In genomic region chr2:120787512-120788348, GRCh38 we compare ENCODE assay signal across 28 cellular contexts. TPM values are rescaled to one million over a fixed set of nuclear protein-coding genes. Genes with fewer than 3 reads are reported as not detected.
DNase-seq lines count a peak whose midpoint lies in the region; ATAC-seq, FAIRE-seq and TF ChIP-seq lines count a peak whose summit lies in the region.
"Had no signal": no experiment of that assay in that cellular context is flagged by ENCODE, and none has a peak within 500 bp of the region (broad histone marks: within the 10 kb centered on the region; RNA-seq: fewer than 3 reads in every experiment).

No MANE protein-coding gene starts in this region.

- no peaks in the 10 kb centered on the region for H3K9me3 Mint-ChIP-seq in endodermal cell
- H3K9me3 Mint-ChIP-seq: activated CD4-positive, alpha-beta T cell treated with anti-CD3 and anti-CD28 coated beads, Interleukin-2, amount 10 ng/mL, durations not matched to agents 7 days and 5 days; activated naive CD4-positive, alpha-beta T cell treated with anti-CD3 and anti-CD28 coated beads, Interleukin-2, amount 50 U/mL, for 24 hours; activated T-helper 17 cell treated with anti-CD3 and anti-CD28 coated beads, Interleukin-2, amount 50 U/mL, for 72 hours; CD4-positive, alpha-beta memory T cell; memory B cell; stimulated activated naive CD8-positive, alpha-beta T cell treated with anti-CD3 and anti-CD28 coated beads, Interleukin-15, amount 100 ng/mL, for 72 hours; T-helper 1 cell treated with Interleukin-12 subunit alpha and Interleukin-12 subunit beta and Interleukin-4 antibody, amounts not matched to agents 30 μg/mL and 1 μg/mL, for 36 hours had no signal

- H3K27ac ChIP-seq in endodermal cell (ENCODE audit: low read depth, low read length), result peak overlapping the region; percentile 69
- H3K27ac ChIP-seq: 22Rv1, parathyroid adenoma, sigmoid colon, SK-N-MC, thyroid gland had no signal

- H3K4me1 Mint-ChIP-seq in endodermal cell, result peaks cover 52% of the 10 kb centered on the region
- H3K4me1 Mint-ChIP-seq: activated T-helper 17 cell treated with anti-CD3 and anti-CD28 coated beads, Interleukin-2, amount 50 U/mL, for 72 hours; memory B cell; naive B cell had no signal

- no peaks in the 10 kb centered on the region for H3K9me3 ChIP-seq in endodermal cell (ENCODE audit: control insufficient read depth, low read length)
- H3K9me3 ChIP-seq in mucosa of descending colon, result no peaks in the 10 kb centered on the region
- H3K9me3 ChIP-seq: sigmoid colon, thyroid gland had no signal

- peak; percentile 24 for ATAC-seq in Right ventricle myocardium inferior
- no peak for ATAC-seq in left ventricle myocardium superior
- peak; percentile 52 for ATAC-seq in mucosa of descending colon
- no peak for ATAC-seq in GM18502 (IDR thresholded peaks at IDR 0.05; ENCODE audit: poor library complexity, unreplicated experiment)
- ATAC-seq: activated T-helper 17 cell treated with anti-CD3 and anti-CD28 coated beads, Interleukin-2, amount 50 U/mL, for 72 hours; stimulated activated naive CD8-positive, alpha-beta T cell treated with anti-CD3 and anti-CD28 coated beads, Interleukin-15, amount 100 ng/mL, for 72 hours had no signal

- peak; percentile 27 for DNase-seq in Right ventricle myocardium inferior (ENCODE audit: missing footprints)
- no peak for DNase-seq in left ventricle myocardium superior
- DNase-seq in endodermal cell, result no peak
- no peak for DNase-seq in mucosa of descending colon
- DNase-seq in urothelium cell line (ENCODE audit: low spot score), result no peak
- DNase-seq in activated CD4-positive, CD25-positive, alpha-beta regulatory T cell treated with anti-CD3 and anti-CD28 coated beads, Interleukin-2, amount 50 U/mL, for 72 hours, result no peak
- DNase-seq in dedifferentiated amniotic fluid mesenchymal stem cell (ENCODE audit: extremely low spot score), result no peak
- DNase-seq: activated CD4-positive, alpha-beta T cell treated with anti-CD3 and anti-CD28 coated beads, Interleukin-2, amount 10 ng/mL, durations not matched to agents 7 days and 5 days; caudate nucleus; CD4-positive, alpha-beta memory T cell; dermis blood vessel endothelial cell; naive B cell; NCI-H1092; NCI-H187 treated with DMSO at 0.1 percent for 48 hours; NCI-H526; sigmoid colon; stimulated activated naive CD8-positive, alpha-beta T cell treated with anti-CD3 and anti-CD28 coated beads, Interleukin-15, amount 100 ng/mL, for 72 hours; thyroid gland had no signal

- peak overlapping the region; percentile 53 for H3K27ac Mint-ChIP-seq in endodermal cell
- H3K27ac Mint-ChIP-seq: activated CD4-positive, alpha-beta T cell treated with anti-CD3 and anti-CD28 coated beads, Interleukin-2, amount 10 ng/mL, durations not matched to agents 7 days and 5 days; activated naive CD4-positive, alpha-beta T cell treated with anti-CD3 and anti-CD28 coated beads, Interleukin-2, amount 50 U/mL, for 24 hours; activated T-helper 17 cell treated with anti-CD3 and anti-CD28 coated beads, Interleukin-2, amount 50 U/mL, for 72 hours; CD4-positive, alpha-beta memory T cell; memory B cell; T-helper 1 cell treated with Interleukin-12 subunit alpha and Interleukin-12 subunit beta and Interleukin-4 antibody, amounts not matched to agents 30 μg/mL and 1 μg/mL, for 36 hours had no signal

- no peak overlapping the region for H3K4me3 ChIP-seq in endodermal cell (ENCODE audit: low read length)
- H3K4me3 ChIP-seq in mucosa of descending colon, result no peak overlapping the region
- H3K4me3 ChIP-seq: sigmoid colon, SK-N-MC, thyroid gland had no signal

- H3K36me3 Mint-ChIP-seq in endodermal cell (ENCODE audit: low read depth), result no peaks in the 10 kb centered on the region
- H3K36me3 Mint-ChIP-seq: activated naive CD4-positive, alpha-beta T cell treated with anti-CD3 and anti-CD28 coated beads, Interleukin-2, amount 50 U/mL, for 24 hours; CD4-positive, alpha-beta memory T cell; memory B cell; naive B cell had no signal

- H3K36me3 ChIP-seq in endodermal cell (ENCODE audit: control insufficient read depth, insufficient read depth, low read length), result no peaks in the 10 kb centered on the region
- no peaks in the 10 kb centered on the region for H3K36me3 ChIP-seq in mucosa of descending colon (ENCODE audit: low read depth)
- H3K36me3 ChIP-seq: sigmoid colon, thyroid gland had no signal

- no peaks in the 10 kb centered on the region for H3K27me3 ChIP-seq in endodermal cell (ENCODE audit: control insufficient read depth, insufficient read depth, low read length, poor library complexity, severe bottlenecking)
- H3K27me3 ChIP-seq: sigmoid colon, thyroid gland had no signal

- intact Hi-C loops in Right ventricle myocardium inferior (cut with DNase I), result no loop called here
- intact Hi-C loops in left ventricle myocardium superior (cut with micrococcal nuclease), result no loop called here
- intact Hi-C loops in mucosa of descending colon (cut with DNase I, micrococcal nuclease), result no loop called here

- peaks cover 12% of the 10 kb centered on the region for H3K27me3 Mint-ChIP-seq in endodermal cell (ENCODE audit: insufficient read depth)
- H3K27me3 Mint-ChIP-seq: activated CD4-positive, alpha-beta T cell treated with anti-CD3 and anti-CD28 coated beads, Interleukin-2, amount 10 ng/mL, durations not matched to agents 7 days and 5 days; activated naive CD4-positive, alpha-beta T cell treated with anti-CD3 and anti-CD28 coated beads, Interleukin-2, amount 50 U/mL, for 24 hours; activated T-helper 17 cell treated with anti-CD3 and anti-CD28 coated beads, Interleukin-2, amount 50 U/mL, for 72 hours; memory B cell had no signal

- no peak overlapping the region for H3K4me3 Mint-ChIP-seq in endodermal cell
- H3K4me3 Mint-ChIP-seq: activated CD4-positive, alpha-beta T cell treated with anti-CD3 and anti-CD28 coated beads, Interleukin-2, amount 10 ng/mL, durations not matched to agents 7 days and 5 days; activated naive CD4-positive, alpha-beta T cell treated with anti-CD3 and anti-CD28 coated beads, Interleukin-2, amount 50 U/mL, for 24 hours; activated T-helper 17 cell treated with anti-CD3 and anti-CD28 coated beads, Interleukin-2, amount 50 U/mL, for 72 hours; CD4-positive, alpha-beta memory T cell; memory B cell; naive B cell; stimulated activated naive CD8-positive, alpha-beta T cell treated with anti-CD3 and anti-CD28 coated beads, Interleukin-15, amount 100 ng/mL, for 72 hours; T-helper 1 cell treated with Interleukin-12 subunit alpha and Interleukin-12 subunit beta and Interleukin-4 antibody, amounts not matched to agents 30 μg/mL and 1 μg/mL, for 36 hours had no signal

- TF ChIP-seq CTCF in endodermal cell (conservative IDR thresholded peaks at IDR 0.05) (no peak), mucosa of descending colon (IDR thresholded peaks at IDR 0.05) (no peak)

- no peak overlapping the region for H3K9ac ChIP-seq in endodermal cell (ENCODE audit: extremely low read depth, low read length, poor library complexity, severe bottlenecking)
- H3K9ac ChIP-seq: parathyroid adenoma had no signal

- WGBS in endodermal cell (ENCODE audit: insufficient coverage in 1 of 2, insufficient read length in 1 of 2), 2 experiments, result 84 to 89% methylated on average over 12 to 14 of the region's 14 CpGs

- H3K4me1 ChIP-seq in endodermal cell (ENCODE audit: control insufficient read depth, insufficient read depth, low read length) (peaks cover 16% of the 10 kb centered on the region), mucosa of descending colon (ENCODE audit: low read depth) (no peaks in the 10 kb centered on the region)
- H3K4me1 ChIP-seq: parathyroid adenoma had no signal

- peak; percentile 23 for FAIRE-seq in urothelium cell line (lab: Jason Lieb, UNC)
- FAIRE-seq: RCC 7860 had no signal

RNA-seq across cellular contexts. Expression of gene GLI2, which starts 52.1 kb away (rescaled TPM):
- total RNA-seq in Right ventricle myocardium inferior (2.2 TPM), left ventricle myocardium superior (2.1 TPM), endodermal cell (10 to 100 TPM; 17.0 to 24.2 TPM), mucosa of descending colon (1 to 10 TPM; 1.0 to 7.3 (median 1.3) TPM)
- 29.8 TPM for polyA plus RNA-seq in endodermal cell (2013, experiment 1 of 2)
- polyA plus RNA-seq in endodermal cell (2013, experiment 2 of 2), result 28.3 TPM
- total RNA-seq: activated T-helper 17 cell treated with anti-CD3 and anti-CD28 coated beads, Interleukin-2, amount 50 U/mL, for 72 hours; CD4-positive, alpha-beta memory T cell; G401 had no signal
- polyA plus RNA-seq: CD4-positive, alpha-beta memory T cell had no signal

Comparison
In these comparisons a context has a peak if more than half of its experiments do, and no peak if none do; other contexts are left out.
1. ATAC-seq: peak in Right ventricle myocardium inferior (single experiment) and mucosa of descending colon (single experiment); none in left ventricle myocardium superior (single experiment) and GM18502 (single experiment).